In genomic region chr5:172697123-172698121, GRCh38 we compare ENCODE assay signal across 8 cellular contexts. TPM values are rescaled to one million over a fixed set of nuclear protein-coding genes. Genes with fewer than 3 reads are reported as not detected.
DNase-seq lines count a peak whose midpoint lies in the region; ATAC-seq and TF ChIP-seq lines count a peak whose summit lies in the region.

No MANE protein-coding gene starts in this region.

- no peaks in the 10 kb centered on the region for H3K36me3 ChIP-seq in ascending aorta
- H3K36me3 ChIP-seq in aorta (ENCODE audit: control insufficient read depth in 1 of 2, insufficient read depth in 2 of 2, low read length in 1 of 2), result no peaks in the 10 kb centered on the region

- H3K4me1 ChIP-seq in ascending aorta (peaks cover 0 to 34% of the 10 kb centered on the region in 2 donors), aorta (ENCODE audit: control insufficient read depth in 1 of 2, insufficient read depth in 2 of 2, low read length in 2 of 2) (no peaks in the 10 kb centered on the region)

- WGBS in aorta, 2 donors, result 16% methylated on average over 36 of the region's 36 CpGs

- H3K27me3 ChIP-seq in ascending aorta, result no peaks in the 10 kb centered on the region
- no peaks in the 10 kb centered on the region for H3K27me3 ChIP-seq in aorta (ENCODE audit: control insufficient read depth in 1 of 2, insufficient read depth in 2 of 2, low read length in 1 of 2)

- H3K4me3 ChIP-seq in GM12865 (ENCODE audit: low read depth, low read length) (peak overlapping the region; percentile 64), ascending aorta (peak overlapping the region; percentile 60 to 79), aorta (ENCODE audit: low read length in 2 of 2) (peak overlapping the region in 1 of 2 donors; percentile 56)

- H3K9me3 ChIP-seq in ascending aorta (no peaks in the 10 kb centered on the region), aorta (ENCODE audit: control insufficient read depth, low read length) (no peaks in the 10 kb centered on the region)

- intact Hi-C loops in ascending aorta (cut with DNase I) (loop anchor here (1.0 to 10.0 kb wide), 5 partner anchors 31 to 693 kb away; partner anchors contain the start of genes FBXW11 and NEURL1B), aorta (cut with DNase I) (loop anchor here (1.0 to 2.0 kb wide), 2 partner anchors 31 to 218 kb away; no protein-coding TSS in a partner anchor)

- DNase-seq in GM12865 (ENCODE audit: low read depth) (peak; percentile 89), NCI-H146 treated with DMSO at 0.1 percent for 48 hours (lab: John Stamatoyannopoulos, UW; ENCODE audit: unreplicated experiment) (peak; percentile 54), T-helper 2 cell (peak; percentile 53 to 83 (median 74)), ascending aorta (ENCODE audit: low spot score in 2 of 2) (peak; percentile 46 to 94), hepatic stellate cell (ENCODE audit: low spot score) (peak; percentile 87), renal cortical epithelial cell (ENCODE audit: low read depth) (peak; percentile 69), aorta (peak; percentile 94)

- TF ChIP-seq CTCF in GM12865 (IDR thresholded peaks at IDR 0.05; ENCODE audit: insufficient read depth, low read depth, low read length, missing control alignments) (peak; percentile 90), ascending aorta (IDR thresholded peaks at IDR 0.05) (peak; percentile 91 to 97 (median 91))

- H3K27ac ChIP-seq in ascending aorta, result peak overlapping the region; percentile 75 to 81
- no peak overlapping the region for H3K27ac ChIP-seq in aorta (ENCODE audit: low read depth in 1 of 2, low read length in 2 of 2)

- peak; percentile 87 for ATAC-seq in HG02759 (IDR thresholded peaks at IDR 0.05; ENCODE audit: unreplicated experiment)
- peak; percentile 93 for ATAC-seq in aorta (ENCODE audit: low FRiP score)

RNA-seq across cellular contexts. Expression of gene NEURL1B, which starts 56.4 kb away (rescaled TPM):
- total RNA-seq in ascending aorta, result 131 TPM
- total RNA-seq in renal cortical epithelial cell, result 0.15 and 1.6 TPM in 2 replicates
- total RNA-seq in aorta, result 10 to 100 TPM; 46.1 to 65.8 TPM
- 1 to 10 TPM; 1.9 to 3.5 TPM for polyA plus RNA-seq in aorta

Comparison
In these comparisons a context has a peak if more than half of its experiments do, and no peak if none do; other contexts are left out.
1. H3K27ac ChIP-seq: peak in ascending aorta (2 of 2); none in aorta (0 of 2).
2. RNA of gene NEURL1B, which starts 56.4 kb away (total RNA-seq): 131 TPM in ascending aorta (single experiment) and 46.1 to 65.8 TPM in aorta; 0.15 to 1.6 TPM in renal cortical epithelial cell; every median in the first group is over 10 times any median in the second.
3. Peak in every context shown above with its lines, with median percentiles within 50 percentile points of each other: DNase-seq.